In genomic region chr2:74198461-74199274, GRCh38 we compare ENCODE assay signal across 8 cellular contexts. TPM values are rescaled to one million over a fixed set of nuclear protein-coding genes. Genes with fewer than 3 reads are reported as not detected.
A peak's percentile ranks its signal among the peaks of the same experiment; 100 is the strongest.
DNase-seq lines count a peak whose midpoint lies in the region; ATAC-seq lines count a peak whose summit lies in the region.

Gene MTHFD2 (plus strand): TSS chr2:74198615. CDS start chr2:74198642, 27 bp downstream.

- H3K4me3 ChIP-seq in right cardiac atrium (ENCODE audit: low read length): peak within 1 kb of the TSS; percentile 32
- peak within 1 kb of the TSS; percentile 68 for H3K4me3 ChIP-seq in rectal smooth muscle tissue (ENCODE audit: low read length)
- peak within 1 kb of the TSS; percentile 54 to 70 for H3K4me3 ChIP-seq in aorta (ENCODE audit: low read length in 2 of 2)

- peak within 1 kb of the TSS; percentile 55 for H3K27ac ChIP-seq in angular gyrus (ENCODE audit: low read depth, low read length)
- peak within 1 kb of the TSS; percentile 25 for H3K27ac ChIP-seq in right cardiac atrium (ENCODE audit: low read length)
- peak within 1 kb of the TSS; percentile 70 for H3K27ac ChIP-seq in rectal smooth muscle tissue (ENCODE audit: low read depth, low read length)
- H3K27ac ChIP-seq in aorta (ENCODE audit: low read depth in 1 of 2, low read length in 2 of 2): peak within 1 kb of the TSS; percentile 45 to 92

- H3K9me3 ChIP-seq in right cardiac atrium (ENCODE audit: control insufficient read depth, low read length) (no peaks in the 10 kb centered on the region), aorta (ENCODE audit: control insufficient read depth, low read length) (no peaks in the 10 kb centered on the region)

- DNase-seq in NCI-H187 (lab: John Stamatoyannopoulos, UW): peak; percentile 52 to 84
- DNase-seq in T-helper 2 cell: peak; percentile 75 to 98 (median 85)
- peak; percentile 93 to 97 (median 95) for DNase-seq in right cardiac atrium
- DNase-seq in aorta: peak; percentile 96 to 97

- H3K27me3 ChIP-seq in right cardiac atrium (ENCODE audit: control insufficient read depth, insufficient read depth): no peaks in the 10 kb centered on the region
- H3K27me3 ChIP-seq in rectal smooth muscle tissue (ENCODE audit: control insufficient read depth, insufficient read depth, low read length): no peaks in the 10 kb centered on the region
- H3K27me3 ChIP-seq in aorta (ENCODE audit: control insufficient read depth in 1 of 2, insufficient read depth in 2 of 2, low read length in 1 of 2): no peaks in the 10 kb centered on the region

- ATAC-seq in GM18499 (IDR thresholded peaks at IDR 0.05; ENCODE audit: insufficient read depth, unreplicated experiment) (peak; percentile 81), HG02943 (IDR thresholded peaks at IDR 0.05; ENCODE audit: low read depth, unreplicated experiment) (peak; percentile 87), right cardiac atrium (peak; percentile 97 to 99), aorta (ENCODE audit: low FRiP score) (peak; percentile 94)

- intact Hi-C loops in right cardiac atrium (cut with DNase I) (no loop called here), aorta (cut with DNase I) (loop anchor here in 1 of 2 donors (1.0 to 5.0 kb wide), 3 partner anchors 20 to 54 kb away; partner anchors contain the start of genes BOLA3 and MOB1A)

- H3K9ac ChIP-seq in rectal smooth muscle tissue (ENCODE audit: low read length): no peak within 1 kb of the TSS

- no peaks in the 10 kb centered on the region for H3K36me3 ChIP-seq in rectal smooth muscle tissue (ENCODE audit: control insufficient read depth, insufficient read depth, low read length)
- H3K36me3 ChIP-seq in aorta (ENCODE audit: control insufficient read depth in 1 of 2, insufficient read depth in 2 of 2, low read length in 1 of 2): no peaks in the 10 kb centered on the region

- no peaks in the 10 kb centered on the region for H3K4me1 ChIP-seq in right cardiac atrium (ENCODE audit: control insufficient read depth, insufficient read depth, low read length)
- no peaks in the 10 kb centered on the region for H3K4me1 ChIP-seq in rectal smooth muscle tissue (ENCODE audit: control insufficient read depth, insufficient read depth, low read length)
- H3K4me1 ChIP-seq in aorta (ENCODE audit: control insufficient read depth in 1 of 2, insufficient read depth in 2 of 2, low read length in 2 of 2): no peaks in the 10 kb centered on the region

- WGBS in right cardiac atrium: under 1% methylated on average over 96 of the region's 96 CpGs
- WGBS in aorta, 2 donors: 0 to 1% methylated on average over 82 to 96 of the region's 96 CpGs

RNA-seq across cellular contexts. Expression of gene MTHFD2, which starts in this region (rescaled TPM):
- total RNA-seq in right cardiac atrium: 10 to 100 TPM in 2 of 4 donors, 1 to 10 TPM in 2; 6.7 to 18.0 (median 9.5) TPM
- polyA plus RNA-seq in right cardiac atrium: 8.7 TPM
- 100 to 1,000 TPM in 1 of 2 donors, 10 to 100 TPM in 1; 55.7 to 119 TPM for total RNA-seq in aorta
- 100 to 1,000 TPM; 135 to 180 TPM for polyA plus RNA-seq in aorta

Comparison
In these comparisons a context has a peak if more than half of its experiments do, and no peak if none do; other contexts are left out.
1. Peak in every context shown above with its lines: DNase-seq, ATAC-seq, H3K4me3 ChIP-seq and H3K27ac ChIP-seq.
2. RNA of gene MTHFD2 (polyA plus RNA-seq): 135 to 180 TPM in aorta; 8.7 TPM in right cardiac atrium (single experiment); every median in the first group is over 10 times any median in the second.